Comparison of ENCODE assay signal across 1 cellular context in genomic region chr12:53451661-53452158, GRCh38.
TF ChIP-seq lines count a peak whose summit lies in the region.

Gene PCBP2 (plus strand): TSS chr12:53452102. CDS start chr12:53454801, 2,699 bp downstream.

TF ChIP-seq in K562, 482 proteins besides CTCF, POLR2A, EP300 and RAD21 (continued from another document and continues in another):
- no peak for TF ChIP-seq RERE (CRISPR knock-in tag; IDR thresholded peaks at IDR 0.05; ENCODE audit: borderline replicate concordance)
- TF ChIP-seq ZNF518B (CRISPR knock-in tag; IDR thresholded peaks at IDR 0.05) = no peak
- TF ChIP-seq BACH1 (tag; IDR thresholded peaks at IDR 0.05) = no peak
- TF ChIP-seq ZC3H4 (CRISPR knock-in tag; IDR thresholded peaks at IDR 0.05; ENCODE audit: borderline replicate concordance) = no peak
- peak in 1 of 2 experiments; percentile 85; a peak in 1 of 4 replicates for TF ChIP-seq KDM4B (IDR thresholded peaks at IDR 0.05; ENCODE audit: borderline replicate concordance in 2 of 2, low read depth in 1 of 2)
- no peak for TF ChIP-seq ZNF212 (CRISPR knock-in tag; IDR thresholded peaks at IDR 0.05)
- TF ChIP-seq ZNF143 (CRISPR knock-in tag; IDR thresholded peaks at IDR 0.05) = no peak
- peak in 1 of 2 experiments; percentile 55 for TF ChIP-seq AFF1 (IDR thresholded peaks at IDR 0.05; ENCODE audit: low read depth in 1 of 2, partially characterized antibody in 2 of 2)
- no peak for TF ChIP-seq ZBTB17 (CRISPR knock-in tag; IDR thresholded peaks at IDR 0.05)
- no peak for TF ChIP-seq PATZ1 (CRISPR knock-in tag; IDR thresholded peaks at IDR 0.05; ENCODE audit: borderline replicate concordance)
- TF ChIP-seq ZBTB2 (IDR thresholded peaks at IDR 0.05) = peak; percentile 60
- TF ChIP-seq ZNF316 (IDR thresholded peaks at IDR 0.05) = no peak
- peak; percentile 39; the same call in 1 of the 2 replicates for TF ChIP-seq VEZF1 (CRISPR knock-in tag; IDR thresholded peaks at IDR 0.05)
- TF ChIP-seq NR3C1 (CRISPR knock-in tag; IDR thresholded peaks at IDR 0.05) = no peak
- no peak for TF ChIP-seq DEAF1 (CRISPR knock-in tag; IDR thresholded peaks at IDR 0.05)
- no peak for TF ChIP-seq IRF1 (CRISPR knock-in tag; IDR thresholded peaks at IDR 0.05; ENCODE audit: borderline replicate concordance)
- TF ChIP-seq ZNF431 (CRISPR knock-in tag; IDR thresholded peaks at IDR 0.05) = no peak
- TF ChIP-seq ZKSCAN3 (CRISPR knock-in tag; IDR thresholded peaks at IDR 0.05) = no peak
- TF ChIP-seq ZBED1 (IDR thresholded peaks at IDR 0.05) = no peak
- no peak for TF ChIP-seq NCOA6 (IDR thresholded peaks at IDR 0.05)
- TF ChIP-seq MAFF (IDR thresholded peaks at IDR 0.05; ENCODE audit: low read length) = no peak
- no peak for TF ChIP-seq ZNF184 (CRISPR knock-in tag; IDR thresholded peaks at IDR 0.05)
- TF ChIP-seq PHTF2 (CRISPR knock-in tag; IDR thresholded peaks at IDR 0.05) = no peak
- TF ChIP-seq HNRNPLL (IDR thresholded peaks at IDR 0.05; ENCODE audit: low read depth, low read length, poor library complexity, severe bottlenecking) = peak; percentile 51
- TF ChIP-seq NEUROD1 (IDR thresholded peaks at IDR 0.05; ENCODE audit: borderline replicate concordance, low read depth, low read length, partially characterized antibody) = peak; percentile 69
- TF ChIP-seq SNAPC5 (CRISPR knock-in tag; IDR thresholded peaks at IDR 0.05) = no peak
- TF ChIP-seq PPARD (CRISPR knock-in tag; IDR thresholded peaks at IDR 0.05) = no peak
- no peak for TF ChIP-seq ZNF324 (CRISPR knock-in tag; IDR thresholded peaks at IDR 0.05)
- TF ChIP-seq STAG1 (CRISPR knock-in tag; IDR thresholded peaks at IDR 0.05; ENCODE audit: borderline replicate concordance) = no peak
- no peak for TF ChIP-seq ADNP (tag; IDR thresholded peaks at IDR 0.05)
- TF ChIP-seq HOMEZ (CRISPR knock-in tag; IDR thresholded peaks at IDR 0.05) = no peak
